Comparison of ENCODE assay signal across 32 cellular contexts in the genomic region with DNA sequence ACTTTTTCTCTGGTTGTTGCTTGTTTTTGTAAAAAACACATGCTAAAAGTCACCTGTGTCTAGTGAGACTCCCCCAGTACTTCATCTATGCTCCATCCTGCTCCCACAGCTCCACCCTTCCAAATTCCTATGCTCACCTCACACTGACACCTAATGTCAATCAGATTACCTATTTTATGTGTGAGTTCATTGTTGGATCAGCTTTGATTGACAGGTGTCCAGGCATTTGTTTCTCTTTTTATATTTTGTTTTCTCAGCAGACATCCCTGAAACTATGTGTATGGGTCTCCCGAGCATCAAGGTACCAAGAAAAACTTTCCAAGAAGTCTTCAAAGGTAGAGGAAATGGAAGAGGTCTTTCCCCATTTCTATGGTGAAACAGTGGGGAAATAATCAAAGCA.
"Had no signal": no experiment of that assay in that cellular context is flagged by ENCODE, and none has a peak within 500 bp of the region (broad histone marks: within the 10 kb centered on the region; RNA-seq: fewer than 3 reads in every experiment).

No MANE protein-coding gene starts in this region.

- H3K27ac ChIP-seq: ascending aorta, cardiac muscle cell, coronary artery, ovary, skin epidermis, stomach, upper lobe of left lung, vagina, WERI-Rb-1 had no signal

- DNase-seq: activated CD4-positive, alpha-beta memory T cell treated with anti-CD3 and anti-CD28 coated beads, Interleukin-2, amount 10 ng/mL, durations not matched to agents 7 days and 5 days; activated CD4-positive, alpha-beta T cell treated with anti-CD3 and anti-CD28 coated beads, Interleukin-2, amount 10 ng/mL, durations not matched to agents 7 days and 5 days; activated gamma-delta T cell; activated naive CD4-positive, alpha-beta T cell treated with anti-CD3 and anti-CD28 coated beads, Interleukin-2, amount 10 ng/mL, durations not matched to agents 7 days and 5 days; activated naive CD8-positive, alpha-beta T cell treated with anti-CD3 and anti-CD28 coated beads, Interleukin-2, amount 10 ng/mL, durations not matched to agents 7 days and 5 days; activated T-cell treated with anti-CD3 and anti-CD28 coated beads, Interleukin-2, amount 50 U/mL, for 48 hours; effector memory CD8-positive, alpha-beta T cell; erythroblast; head of caudate nucleus; hippocampal formation; immature natural killer cell; naive thymus-derived CD4-positive, alpha-beta T cell; ovary; stimulated activated CD4-positive, alpha-beta T cell treated with anti-CD3 and anti-CD28 coated beads, Interleukin-12 subunit alpha, Interleukin-12 subunit beta, amount 100 ng/mL, for 4 hours; stimulated activated CD4-positive, alpha-beta T cell treated with anti-CD3 and anti-CD28 coated beads, Interleukin-4, amount 100 ng/mL, for 1 hour; stomach; T1000; thyroid gland; upper lobe of left lung; WERI-Rb-1 had no signal

- H3K4me3 Mint-ChIP-seq: activated CD4-positive, alpha-beta memory T cell treated with anti-CD3 and anti-CD28 coated beads, Interleukin-2, amount 10 ng/mL, durations not matched to agents 7 days and 5 days; activated CD4-positive, alpha-beta T cell treated with anti-CD3 and anti-CD28 coated beads, Interleukin-2, amount 10 ng/mL, durations not matched to agents 7 days and 5 days; activated naive CD4-positive, alpha-beta T cell treated with anti-CD3 and anti-CD28 coated beads, Interleukin-2, amount 10 ng/mL, durations not matched to agents 7 days and 5 days; activated naive CD8-positive, alpha-beta T cell treated with anti-CD3 and anti-CD28 coated beads, Interleukin-2, amount 10 ng/mL, durations not matched to agents 7 days and 5 days; brain; effector memory CD8-positive, alpha-beta T cell; immature natural killer cell; mesothelial cell of epicardium; T-helper 1 cell treated with Interleukin-12 subunit alpha and Interleukin-12 subunit beta and Interleukin-4 antibody, amounts not matched to agents 30 μg/mL and 1 μg/mL, for 36 hours had no signal

- H3K36me3 Mint-ChIP-seq: mesothelial cell of epicardium had no signal

- H3K9me3 Mint-ChIP-seq: activated CD4-positive, alpha-beta memory T cell treated with anti-CD3 and anti-CD28 coated beads, Interleukin-2, amount 10 ng/mL, durations not matched to agents 7 days and 5 days; activated naive CD4-positive, alpha-beta T cell treated with anti-CD3 and anti-CD28 coated beads, Interleukin-2, amount 10 ng/mL, durations not matched to agents 7 days and 5 days; activated naive CD8-positive, alpha-beta T cell treated with anti-CD3 and anti-CD28 coated beads, Interleukin-2, amount 10 ng/mL, durations not matched to agents 7 days and 5 days; effector memory CD8-positive, alpha-beta T cell; immature natural killer cell; mesothelial cell of epicardium; T-helper 1 cell treated with Interleukin-12 subunit alpha and Interleukin-12 subunit beta and Interleukin-4 antibody, amounts not matched to agents 30 μg/mL and 1 μg/mL, for 36 hours had no signal

- H3K27ac Mint-ChIP-seq: activated CD4-positive, alpha-beta memory T cell treated with anti-CD3 and anti-CD28 coated beads, Interleukin-2, amount 10 ng/mL, durations not matched to agents 7 days and 5 days; activated CD4-positive, alpha-beta T cell treated with anti-CD3 and anti-CD28 coated beads, Interleukin-2, amount 10 ng/mL, durations not matched to agents 7 days and 5 days; activated naive CD4-positive, alpha-beta T cell treated with anti-CD3 and anti-CD28 coated beads, Interleukin-2, amount 10 ng/mL, durations not matched to agents 7 days and 5 days; activated naive CD8-positive, alpha-beta T cell treated with anti-CD3 and anti-CD28 coated beads, Interleukin-2, amount 10 ng/mL, durations not matched to agents 7 days and 5 days; mesothelial cell of epicardium; progenitor cell of endocrine pancreas; T-helper 1 cell treated with Interleukin-12 subunit alpha and Interleukin-12 subunit beta and Interleukin-4 antibody, amounts not matched to agents 30 μg/mL and 1 μg/mL, for 36 hours had no signal

- ATAC-seq: activated CD4-positive, CD25-positive, alpha-beta regulatory T cell treated with anti-CD3 and anti-CD28 coated beads, Interleukin-2, amount 50 U/mL, for 24 hours; effector memory CD8-positive, alpha-beta T cell; gastroesophageal sphincter; naive thymus-derived CD4-positive, alpha-beta T cell; sciatic nerve had no signal

- H3K27me3 ChIP-seq: ascending aorta, cardiac muscle cell, gastroesophageal sphincter, ovary, stomach, thyroid gland, upper lobe of left lung, vagina had no signal

- H3K4me3 ChIP-seq: ascending aorta, cardiac muscle cell, coronary artery, gastroesophageal sphincter, ovary, skin epidermis, stomach, thyroid gland, upper lobe of left lung, vagina had no signal

- H3K9me3 ChIP-seq: ascending aorta, gastroesophageal sphincter, ovary, stomach, thyroid gland, upper lobe of left lung, vagina had no signal

- H3K36me3 ChIP-seq: ascending aorta, cardiac muscle cell, gastroesophageal sphincter, ovary, stomach, thyroid gland, vagina, WERI-Rb-1 had no signal

- H3K27me3 Mint-ChIP-seq: activated CD4-positive, alpha-beta memory T cell treated with anti-CD3 and anti-CD28 coated beads, Interleukin-2, amount 10 ng/mL, durations not matched to agents 7 days and 5 days; activated CD4-positive, alpha-beta T cell treated with anti-CD3 and anti-CD28 coated beads, Interleukin-2, amount 10 ng/mL, durations not matched to agents 7 days and 5 days; activated naive CD4-positive, alpha-beta T cell treated with anti-CD3 and anti-CD28 coated beads, Interleukin-2, amount 10 ng/mL, durations not matched to agents 7 days and 5 days; activated naive CD8-positive, alpha-beta T cell treated with anti-CD3 and anti-CD28 coated beads, Interleukin-2, amount 10 ng/mL, durations not matched to agents 7 days and 5 days; effector memory CD8-positive, alpha-beta T cell; naive thymus-derived CD4-positive, alpha-beta T cell had no signal
